15 cellular contexts compared by ENCODE assay signal in genomic region chr1:24927473-24927872, GRCh38. TPM values are rescaled to one million over a fixed set of nuclear protein-coding genes. Genes with fewer than 3 reads are reported as not detected.
DNase-seq lines count a peak whose midpoint lies in the region; ATAC-seq and TF ChIP-seq lines count a peak whose summit lies in the region.
"Had no signal": no experiment of that assay in that cellular context is flagged by ENCODE, and none has a peak within 500 bp of the region (broad histone marks: within the 10 kb centered on the region; RNA-seq: fewer than 3 reads in every experiment).

No MANE protein-coding gene starts in this region.

- H3K4me3 ChIP-seq in CD4-positive, CD25-positive, alpha-beta regulatory T cell (ENCODE audit: low read depth, low read length): peak overlapping the region; percentile 99
- H3K4me3 ChIP-seq in GM23338 (peak overlapping the region; percentile 63), mucosa of rectum (ENCODE audit: low read length in 2 of 2) (peak overlapping the region in 1 of 2 donors; percentile 67), tibial artery (no peak overlapping the region)

- intact Hi-C loops in tibial artery (cut with DNase I; ENCODE audit: low total_unique reads): no loop called here

- ATAC-seq in CD4-positive, CD25-positive, alpha-beta regulatory T cell (ENCODE audit: low read depth in 2 of 2): no peak
- no peak for ATAC-seq in GM23338
- ATAC-seq in activated CD8-positive, alpha-beta T cell treated with anti-CD3 and anti-CD28 coated beads, Interleukin-2, amount 10 ng/mL, durations not matched to agents 7 days and 5 days: no peak

- POLR2A ChIA-PET in activated CD8-positive, alpha-beta T cell treated with anti-CD3 and anti-CD28 coated beads, Interleukin-2, amount 10 ng/mL, durations not matched to agents 7 days and 5 days (lab: Charles Lee): interaction anchor here (0.8 to 8.1 kb wide), 10 partner anchors 10 to 305 kb away, joined by 3 to 63 read pairs (median 6); partner anchors contain the start of gene SYF2

- H3K27me3 ChIP-seq in CD4-positive, CD25-positive, alpha-beta regulatory T cell (ENCODE audit: control insufficient read depth, insufficient read depth, low read length): no peaks in the 10 kb centered on the region
- peaks cover 81% of the 10 kb centered on the region for H3K27me3 ChIP-seq in GM23338 (ENCODE audit: insufficient read depth)
- H3K27me3 ChIP-seq in mucosa of rectum (ENCODE audit: control insufficient read depth in 2 of 2, insufficient read depth in 2 of 2, low read length in 2 of 2): peaks cover 55 to 72% of the 10 kb centered on the region in 2 donors
- peaks cover 0 to 71% of the 10 kb centered on the region in 2 donors for H3K27me3 ChIP-seq in tibial artery

- DNase-seq in CD4-positive, CD25-positive, alpha-beta regulatory T cell: no peak
- no peak for DNase-seq in GM23338 (ENCODE audit: low spot score)
- no peak for DNase-seq in activated CD8-positive, alpha-beta T cell treated with anti-CD3 and anti-CD28 coated beads, Interleukin-2, amount 10 ng/mL, durations not matched to agents 7 days and 5 days
- no peak for DNase-seq in SK-N-DZ (ENCODE audit: low spot score)
- DNase-seq in tibial artery: no peak
- DNase-seq in NCI-H748 (lab: John Stamatoyannopoulos, UW; ENCODE audit: unreplicated experiment): no peak
- DNase-seq in Ammon's horn (ENCODE audit: low spot score): no peak
- DNase-seq: GDM1; NCI-H2171 treated with DMSO at 0.1 percent for 48 hours; stimulated activated CD4-positive, alpha-beta T cell treated with anti-CD3 and anti-CD28 coated beads, Interleukin-4, amount 100 ng/mL, for 1 hour; T1000 had no signal

- no peaks in the 10 kb centered on the region for H3K79me2 ChIP-seq in GM23338 (replicated peaks; ENCODE audit: insufficient read depth)

- H3K27ac Mint-ChIP-seq in CD4-positive, CD25-positive, alpha-beta regulatory T cell: peak overlapping the region; percentile 97 to 100 (median 99)
- H3K27ac Mint-ChIP-seq in GM23338: no peak overlapping the region
- H3K27ac Mint-ChIP-seq in activated CD8-positive, alpha-beta T cell treated with anti-CD3 and anti-CD28 coated beads, Interleukin-2, amount 10 ng/mL, durations not matched to agents 7 days and 5 days: peak overlapping the region; percentile 85
- H3K27ac Mint-ChIP-seq: brain had no signal

- no peaks in the 10 kb centered on the region for H3K9me2 ChIP-seq in GM23338 (ENCODE audit: insufficient read depth)

- H3K27me3 Mint-ChIP-seq in CD4-positive, CD25-positive, alpha-beta regulatory T cell: peaks cover 11% of the 10 kb centered on the region
- peaks cover 70% of the 10 kb centered on the region for H3K27me3 Mint-ChIP-seq in GM23338 (ENCODE audit: insufficient read depth, low read depth, poor library complexity)
- no peaks in the 10 kb centered on the region for H3K27me3 Mint-ChIP-seq in activated CD8-positive, alpha-beta T cell treated with anti-CD3 and anti-CD28 coated beads, Interleukin-2, amount 10 ng/mL, durations not matched to agents 7 days and 5 days (ENCODE audit: low read depth)

- peaks cover 36% of the 10 kb centered on the region for H3K36me3 ChIP-seq in CD4-positive, CD25-positive, alpha-beta regulatory T cell (ENCODE audit: control insufficient read depth, insufficient read depth, low read length)
- H3K36me3 ChIP-seq in GM23338 (ENCODE audit: insufficient read depth) (no peaks in the 10 kb centered on the region), mucosa of rectum (ENCODE audit: control insufficient read depth in 2 of 2, insufficient read depth in 2 of 2, low read length in 2 of 2) (peaks cover 0 to 3% of the 10 kb centered on the region in 2 donors), tibial artery (no peaks in the 10 kb centered on the region)

- H3K36me3 Mint-ChIP-seq in CD4-positive, CD25-positive, alpha-beta regulatory T cell: peaks cover 29% of the 10 kb centered on the region
- no peaks in the 10 kb centered on the region for H3K36me3 Mint-ChIP-seq in GM23338 (ENCODE audit: low read depth)
- H3K36me3 Mint-ChIP-seq in activated CD8-positive, alpha-beta T cell treated with anti-CD3 and anti-CD28 coated beads, Interleukin-2, amount 10 ng/mL, durations not matched to agents 7 days and 5 days (ENCODE audit: low read depth): peaks cover 78% of the 10 kb centered on the region
- H3K36me3 Mint-ChIP-seq: brain had no signal

- H3K9me3 Mint-ChIP-seq in CD4-positive, CD25-positive, alpha-beta regulatory T cell: peaks cover 0 to 2% (median 0%) of the 10 kb centered on the region in 7 donors
- peaks cover 6% of the 10 kb centered on the region; the same call in 1 of the 3 replicates for H3K9me3 Mint-ChIP-seq in GM23338
- H3K9me3 Mint-ChIP-seq in activated CD8-positive, alpha-beta T cell treated with anti-CD3 and anti-CD28 coated beads, Interleukin-2, amount 10 ng/mL, durations not matched to agents 7 days and 5 days (ENCODE audit: insufficient read depth): no peaks in the 10 kb centered on the region

- peak overlapping the region; percentile 26 to 27 for H3K9ac ChIP-seq in mucosa of rectum (ENCODE audit: low read depth in 1 of 2, low read length in 2 of 2)

- peak overlapping the region; percentile 2 for H2AFZ ChIP-seq in GM23338

- H3K4me1 Mint-ChIP-seq in CD4-positive, CD25-positive, alpha-beta regulatory T cell: peaks cover 19 to 66% (median 26%) of the 10 kb centered on the region in 4 donors
- peaks cover 36% of the 10 kb centered on the region for H3K4me1 Mint-ChIP-seq in GM23338
- peaks cover 80% of the 10 kb centered on the region for H3K4me1 Mint-ChIP-seq in activated CD8-positive, alpha-beta T cell treated with anti-CD3 and anti-CD28 coated beads, Interleukin-2, amount 10 ng/mL, durations not matched to agents 7 days and 5 days (ENCODE audit: low read depth)

- CTCF ChIA-PET in activated CD8-positive, alpha-beta T cell treated with anti-CD3 and anti-CD28 coated beads, Interleukin-2, amount 10 ng/mL, durations not matched to agents 7 days and 5 days (lab: Charles Lee): interaction anchor here (0.7 to 9.9 kb wide), 20 partner anchors 10 to 312 kb away, joined by 3 to 85 read pairs (median 4); no protein-coding TSS in a partner anchor

- H3K4me1 ChIP-seq in CD4-positive, CD25-positive, alpha-beta regulatory T cell (ENCODE audit: control insufficient read depth, insufficient read depth, low read length, poor library complexity, severe bottlenecking): peaks cover 79% of the 10 kb centered on the region
- peaks cover 43% of the 10 kb centered on the region for H3K4me1 ChIP-seq in GM23338 (ENCODE audit: insufficient read depth)
- peaks cover 16 to 23% of the 10 kb centered on the region in 2 donors for H3K4me1 ChIP-seq in mucosa of rectum (ENCODE audit: control insufficient read depth in 2 of 2, insufficient read depth in 2 of 2, low read length in 2 of 2)
- peaks cover 0 to 33% (median 28%) of the 10 kb centered on the region in 4 donors for H3K4me1 ChIP-seq in tibial artery

- peaks cover 25% of the 10 kb centered on the region; the same call in 1 of the 2 replicates for H3F3A ChIP-seq in GM23338 (replicated peaks; ENCODE audit: low read depth)

- peak overlapping the region; percentile 98 for H3K27ac ChIP-seq in CD4-positive, CD25-positive, alpha-beta regulatory T cell (ENCODE audit: insufficient read depth, low read length, poor library complexity, severe bottlenecking)
- H3K27ac ChIP-seq in GM23338 (ENCODE audit: low read depth): no peak overlapping the region
- H3K27ac ChIP-seq in mucosa of rectum (ENCODE audit: low read depth in 2 of 2, low read length in 2 of 2): peak overlapping the region in 1 of 2 donors; percentile 32
- no peak overlapping the region for H3K27ac ChIP-seq in tibial artery

- peak overlapping the region; percentile 95 to 99 (median 98) for H3K4me3 Mint-ChIP-seq in CD4-positive, CD25-positive, alpha-beta regulatory T cell
- H3K4me3 Mint-ChIP-seq in GM23338: peak overlapping the region; percentile 58
- peak overlapping the region; percentile 95 for H3K4me3 Mint-ChIP-seq in activated CD8-positive, alpha-beta T cell treated with anti-CD3 and anti-CD28 coated beads, Interleukin-2, amount 10 ng/mL, durations not matched to agents 7 days and 5 days

- no peaks in the 10 kb centered on the region for H3K9me3 ChIP-seq in CD4-positive, CD25-positive, alpha-beta regulatory T cell (ENCODE audit: control insufficient read depth in 2 of 2, low read length in 2 of 2)
- H3K9me3 ChIP-seq in mucosa of rectum (ENCODE audit: control insufficient read depth in 2 of 2, low read length in 2 of 2) (no peaks in the 10 kb centered on the region), tibial artery (no peaks in the 10 kb centered on the region)

- H4K20me1 ChIP-seq in GM23338 (replicated peaks; ENCODE audit: insufficient read depth): no peaks in the 10 kb centered on the region

- TF ChIP-seq CTCF in GM23338 (conservative IDR thresholded peaks at IDR 0.05; ENCODE audit: low read depth in 2 of 2) (no peak), tibial artery (IDR thresholded peaks at IDR 0.05) (no peak)

- peak overlapping the region; percentile 89 for H3K4me2 ChIP-seq in GM23338

TF ChIP-seq in GM23338, 12 proteins besides CTCF, POLR2A, EP300 and RAD21 (continues in another document):
- TF ChIP-seq NANOG (IDR thresholded peaks at IDR 0.05; ENCODE audit: borderline replicate concordance): no peak
- no peak for TF ChIP-seq EZH2 (IDR thresholded peaks at IDR 0.05; ENCODE audit: low read depth, unreplicated experiment)
- TF ChIP-seq JUNB (IDR thresholded peaks at IDR 0.05; ENCODE audit: unreplicated experiment): no peak
- no peak for TF ChIP-seq STAT1 (IDR thresholded peaks at IDR 0.05; ENCODE audit: unreplicated experiment)
- TF ChIP-seq ZNF114 (CRISPR knock-in tag; IDR thresholded peaks at IDR 0.05): no peak

RNA-seq across cellular contexts. Expression of gene RUNX3, which starts 2.6 kb away (rescaled TPM):
- total RNA-seq in CD4-positive, CD25-positive, alpha-beta regulatory T cell: 268 TPM
- 10 to 100 TPM; 12.0 to 23.3 (median 15.8) TPM for polyA plus RNA-seq in CD4-positive, CD25-positive, alpha-beta regulatory T cell
- total RNA-seq in GM23338 (2014; rRNA removed; shearing (Covaris generic)): 0.12 and 0.73 TPM in 2 replicates
- polyA plus RNA-seq in GM23338 (2016; fragmentation: Nextera tagmentation; extraction: Ambion mirVana): 0.23 and 0.26 TPM in 2 replicates
- total RNA-seq in activated CD8-positive, alpha-beta T cell treated with anti-CD3 and anti-CD28 coated beads, Interleukin-2, amount 10 ng/mL, durations not matched to agents 7 days and 5 days: 100 to 1,000 TPM; 144 to 147 TPM
- polyA plus RNA-seq in SK-N-DZ (2014; cell fraction: cytosol; rRNA removed): 0.05 TPM in 1 of 2 replicates, not detected in the other
- polyA plus RNA-seq in SK-N-DZ (2014; cell fraction: nucleus; rRNA removed): not detected in 2 replicates
- total RNA-seq: LHCN-M2 had no signal
- polyA plus RNA-seq: keratinocyte had no signal

Comparison
In these comparisons a context has a peak if more than half of its experiments do, and no peak if none do; other contexts are left out.
1. H3K4me3 ChIP-seq: peak in CD4-positive, CD25-positive, alpha-beta regulatory T cell (single experiment) and GM23338 (single experiment); none in tibial artery (0 of 2).
2. RNA of gene RUNX3, which starts 2.6 kb away (total RNA-seq): 268 TPM in CD4-positive, CD25-positive, alpha-beta regulatory T cell (single experiment) and 144 to 147 TPM in activated CD8-positive, alpha-beta T cell treated with anti-CD3 and anti-CD28 coated beads, Interleukin-2, amount 10 ng/mL, durations not matched to agents 7 days and 5 days; 0.12 to 0.73 TPM in GM23338; every median in the first group is over 10 times any median in the second.
3. Peak in every context shown above with its lines, with median percentiles within 50 percentile points of each other: H3K4me3 Mint-ChIP-seq.